ENCODE assay signal across 20 cellular contexts in the genomic region with DNA sequence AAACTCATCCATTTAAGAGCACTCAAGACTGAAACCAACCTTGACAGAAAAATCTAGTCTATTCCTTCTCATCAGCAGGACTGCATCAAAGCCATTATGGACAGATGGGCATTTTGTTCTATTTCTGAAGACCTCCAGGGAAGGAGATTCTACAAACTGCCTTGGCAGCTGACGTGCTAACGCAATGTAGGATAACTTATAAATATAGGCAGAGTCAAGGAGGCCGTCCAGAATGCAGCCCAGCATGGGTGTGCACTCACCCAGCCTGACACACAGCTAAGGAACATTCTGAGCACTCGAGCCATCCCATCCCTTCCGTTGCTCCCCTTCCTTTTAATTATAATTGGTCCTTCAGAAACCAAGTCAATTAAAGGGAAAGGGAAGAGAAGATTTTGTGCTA. TPM values are rescaled to one million over a fixed set of nuclear protein-coding genes. Genes with fewer than 3 reads are reported as not detected.
"Had no signal": no experiment of that assay in that cellular context is flagged by ENCODE, and none has a peak within 500 bp of the region (broad histone marks: within the 10 kb centered on the region; RNA-seq: fewer than 3 reads in every experiment).

No MANE protein-coding gene starts in this region.

- H3K36me3 Mint-ChIP-seq: activated CD8-positive, alpha-beta memory T cell treated with anti-CD3 and anti-CD28 coated beads, Interleukin-2, amount 10 ng/mL, durations not matched to agents 7 days and 5 days; activated naive CD4-positive, alpha-beta T cell treated with anti-CD3 and anti-CD28 coated beads, Interleukin-2, amount 50 U/mL, for 24 hours had no signal

- H3K4me3 Mint-ChIP-seq: activated CD4-positive, alpha-beta T cell treated with anti-CD3 and anti-CD28 coated beads for 36 hours; activated CD8-positive, alpha-beta memory T cell treated with anti-CD3 and anti-CD28 coated beads, Interleukin-2, amount 10 ng/mL, durations not matched to agents 7 days and 5 days; activated CD8-positive, alpha-beta T cell treated with anti-CD3 and anti-CD28 coated beads, Interleukin-2, amount 10 ng/mL, durations not matched to agents 7 days and 5 days; activated naive CD4-positive, alpha-beta T cell treated with anti-CD3 and anti-CD28 coated beads, Interleukin-2, amount 50 U/mL, for 24 hours; activated naive CD8-positive, alpha-beta T cell treated with anti-CD3 and anti-CD28 coated beads, Interleukin-2, amount 50 U/mL, for 24 hours; nephron had no signal

- DNase-seq: activated CD4-positive, alpha-beta T cell treated with anti-CD3 and anti-CD28 coated beads for 36 hours; activated CD4-positive, CD25-positive, alpha-beta regulatory T cell; activated CD8-positive, alpha-beta memory T cell treated with anti-CD3 and anti-CD28 coated beads, Interleukin-2, amount 10 ng/mL, durations not matched to agents 7 days and 5 days; activated CD8-positive, alpha-beta T cell treated with anti-CD3 and anti-CD28 coated beads, Interleukin-2, amount 10 ng/mL, durations not matched to agents 7 days and 5 days; activated naive CD8-positive, alpha-beta T cell treated with anti-CD3 and anti-CD28 coated beads, Interleukin-2, amount 50 U/mL, for 24 hours; activated T-cell treated with anti-CD3 and anti-CD28 coated beads, Interleukin-2, amount 50 U/mL, for 48 hours; amygdala; central memory CD4-positive, alpha-beta T cell; dermis blood vessel endothelial cell; effector CD4-positive, alpha-beta T cell; left ventricle myocardium inferior; mesendoderm; stimulated activated CD4-positive, alpha-beta T cell treated with anti-CD3 and anti-CD28 coated beads, Interleukin-12 subunit alpha, Interleukin-12 subunit beta, amount 100 ng/mL, for 4 hours; stimulated activated CD4-positive, alpha-beta T cell treated with anti-CD3 and anti-CD28 coated beads, Interleukin-4, amount 100 ng/mL, for 1 hour; stimulated activated naive CD8-positive, alpha-beta T cell treated with anti-CD3 and anti-CD28 coated beads, Interleukin-15, Interleukin-2, amounts not matched to agents 100 U/mL and 50 U/mL, for 24 hours; testis; transverse colon had no signal

- H3K4me1 Mint-ChIP-seq: activated CD4-positive, alpha-beta T cell treated with anti-CD3 and anti-CD28 coated beads for 36 hours; activated CD8-positive, alpha-beta memory T cell treated with anti-CD3 and anti-CD28 coated beads, Interleukin-2, amount 10 ng/mL, durations not matched to agents 7 days and 5 days; activated naive CD4-positive, alpha-beta T cell treated with anti-CD3 and anti-CD28 coated beads, Interleukin-2, amount 50 U/mL, for 24 hours; activated naive CD8-positive, alpha-beta T cell treated with anti-CD3 and anti-CD28 coated beads, Interleukin-2, amount 50 U/mL, for 24 hours had no signal

- H3K9me3 Mint-ChIP-seq: activated naive CD4-positive, alpha-beta T cell treated with anti-CD3 and anti-CD28 coated beads, Interleukin-2, amount 50 U/mL, for 24 hours; activated naive CD8-positive, alpha-beta T cell treated with anti-CD3 and anti-CD28 coated beads, Interleukin-2, amount 50 U/mL, for 24 hours; activated T-helper 2 cell treated with anti-CD3 and anti-CD28 coated beads, Interferon-gamma antibody, Interleukin-2, Interleukin-4, amounts not matched to agents 10 μg/mL and 5 μg/mL and 100 μg/mL, durations not matched to agents 14 hours and 24 hours and 36 hours; nephron had no signal

- H3K27ac Mint-ChIP-seq: activated CD4-positive, alpha-beta T cell treated with anti-CD3 and anti-CD28 coated beads for 36 hours; activated CD8-positive, alpha-beta memory T cell treated with anti-CD3 and anti-CD28 coated beads, Interleukin-2, amount 10 ng/mL, durations not matched to agents 7 days and 5 days; activated CD8-positive, alpha-beta T cell treated with anti-CD3 and anti-CD28 coated beads, Interleukin-2, amount 10 ng/mL, durations not matched to agents 7 days and 5 days; activated naive CD4-positive, alpha-beta T cell treated with anti-CD3 and anti-CD28 coated beads, Interleukin-2, amount 50 U/mL, for 24 hours; activated naive CD8-positive, alpha-beta T cell treated with anti-CD3 and anti-CD28 coated beads, Interleukin-2, amount 50 U/mL, for 24 hours; activated T-helper 2 cell treated with anti-CD3 and anti-CD28 coated beads, Interferon-gamma antibody, Interleukin-2, Interleukin-4, amounts not matched to agents 10 μg/mL and 5 μg/mL and 100 μg/mL, durations not matched to agents 14 hours and 24 hours and 36 hours; nephron had no signal

- H3K27me3 Mint-ChIP-seq: activated CD8-positive, alpha-beta memory T cell treated with anti-CD3 and anti-CD28 coated beads, Interleukin-2, amount 10 ng/mL, durations not matched to agents 7 days and 5 days; activated naive CD4-positive, alpha-beta T cell treated with anti-CD3 and anti-CD28 coated beads, Interleukin-2, amount 50 U/mL, for 24 hours had no signal

RNA-seq across cellular contexts. Expression of gene NEBL, which starts 25.4 kb away (rescaled TPM):
- total RNA-seq: activated CD8-positive, alpha-beta T cell treated with anti-CD3 and anti-CD28 coated beads, Interleukin-2, amount 10 ng/mL, durations not matched to agents 7 days and 5 days had no signal
